In the genomic region with DNA sequence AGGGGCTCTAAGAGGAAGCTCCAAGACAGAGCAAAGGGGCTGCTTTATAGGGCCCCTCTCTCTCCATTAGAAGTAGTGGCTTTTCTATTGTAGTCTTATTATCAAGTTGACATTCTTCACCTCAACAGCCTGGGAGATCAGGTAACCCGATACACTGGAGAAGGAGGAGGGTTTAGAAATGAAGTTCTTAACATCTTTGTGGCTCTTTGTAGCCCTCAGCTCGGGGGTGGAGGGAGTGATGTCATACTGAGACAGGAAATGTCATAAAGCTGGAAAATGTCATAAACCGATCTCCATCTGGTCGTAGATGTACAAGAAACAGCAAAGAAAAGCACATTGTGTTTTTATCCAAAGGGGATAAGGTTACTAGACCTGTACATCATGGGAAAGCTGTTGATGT, we compare ENCODE assay signal across 1 cellular context.
TF ChIP-seq lines count a peak whose summit lies in the region.

No MANE protein-coding gene starts in this region.

TF ChIP-seq in HEK293, 187 proteins besides CTCF, POLR2A, EP300 and RAD21 (continued from another document and continues in another):
- TF ChIP-seq, protein P1, sequence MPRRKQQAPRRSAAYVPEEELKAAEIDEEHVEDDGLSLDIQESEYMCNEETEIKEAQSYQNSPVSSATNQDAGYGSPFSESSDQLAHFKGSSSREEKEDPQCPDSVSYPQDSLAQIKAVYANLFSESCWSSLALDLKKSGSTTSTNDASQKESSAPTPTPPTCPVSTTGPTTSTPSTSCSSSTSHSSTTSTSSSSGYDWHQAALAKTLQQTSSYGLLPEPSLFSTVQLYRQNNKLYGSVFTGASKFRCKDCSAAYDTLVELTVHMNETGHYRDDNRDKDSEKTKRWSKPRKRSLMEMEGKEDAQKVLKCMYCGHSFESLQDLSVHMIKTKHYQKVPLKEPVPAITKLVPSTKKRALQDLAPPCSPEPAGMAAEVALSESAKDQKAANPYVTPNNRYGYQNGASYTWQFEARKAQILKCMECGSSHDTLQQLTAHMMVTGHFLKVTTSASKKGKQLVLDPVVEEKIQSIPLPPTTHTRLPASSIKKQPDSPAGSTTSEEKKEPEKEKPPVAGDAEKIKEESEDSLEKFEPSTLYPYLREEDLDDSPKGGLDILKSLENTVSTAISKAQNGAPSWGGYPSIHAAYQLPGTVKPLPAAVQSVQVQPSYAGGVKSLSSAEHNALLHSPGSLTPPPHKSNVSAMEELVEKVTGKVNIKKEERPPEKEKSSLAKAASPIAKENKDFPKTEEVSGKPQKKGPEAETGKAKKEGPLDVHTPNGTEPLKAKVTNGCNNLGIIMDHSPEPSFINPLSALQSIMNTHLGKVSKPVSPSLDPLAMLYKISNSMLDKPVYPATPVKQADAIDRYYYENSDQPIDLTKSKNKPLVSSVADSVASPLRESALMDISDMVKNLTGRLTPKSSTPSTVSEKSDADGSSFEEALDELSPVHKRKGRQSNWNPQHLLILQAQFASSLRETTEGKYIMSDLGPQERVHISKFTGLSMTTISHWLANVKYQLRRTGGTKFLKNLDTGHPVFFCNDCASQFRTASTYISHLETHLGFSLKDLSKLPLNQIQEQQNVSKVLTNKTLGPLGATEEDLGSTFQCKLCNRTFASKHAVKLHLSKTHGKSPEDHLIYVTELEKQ (tag by site-specific recombination; IDR thresholded peaks at IDR 0.05; ENCODE audit: borderline replicate concordance) = no peak
- TF ChIP-seq, protein P2, sequence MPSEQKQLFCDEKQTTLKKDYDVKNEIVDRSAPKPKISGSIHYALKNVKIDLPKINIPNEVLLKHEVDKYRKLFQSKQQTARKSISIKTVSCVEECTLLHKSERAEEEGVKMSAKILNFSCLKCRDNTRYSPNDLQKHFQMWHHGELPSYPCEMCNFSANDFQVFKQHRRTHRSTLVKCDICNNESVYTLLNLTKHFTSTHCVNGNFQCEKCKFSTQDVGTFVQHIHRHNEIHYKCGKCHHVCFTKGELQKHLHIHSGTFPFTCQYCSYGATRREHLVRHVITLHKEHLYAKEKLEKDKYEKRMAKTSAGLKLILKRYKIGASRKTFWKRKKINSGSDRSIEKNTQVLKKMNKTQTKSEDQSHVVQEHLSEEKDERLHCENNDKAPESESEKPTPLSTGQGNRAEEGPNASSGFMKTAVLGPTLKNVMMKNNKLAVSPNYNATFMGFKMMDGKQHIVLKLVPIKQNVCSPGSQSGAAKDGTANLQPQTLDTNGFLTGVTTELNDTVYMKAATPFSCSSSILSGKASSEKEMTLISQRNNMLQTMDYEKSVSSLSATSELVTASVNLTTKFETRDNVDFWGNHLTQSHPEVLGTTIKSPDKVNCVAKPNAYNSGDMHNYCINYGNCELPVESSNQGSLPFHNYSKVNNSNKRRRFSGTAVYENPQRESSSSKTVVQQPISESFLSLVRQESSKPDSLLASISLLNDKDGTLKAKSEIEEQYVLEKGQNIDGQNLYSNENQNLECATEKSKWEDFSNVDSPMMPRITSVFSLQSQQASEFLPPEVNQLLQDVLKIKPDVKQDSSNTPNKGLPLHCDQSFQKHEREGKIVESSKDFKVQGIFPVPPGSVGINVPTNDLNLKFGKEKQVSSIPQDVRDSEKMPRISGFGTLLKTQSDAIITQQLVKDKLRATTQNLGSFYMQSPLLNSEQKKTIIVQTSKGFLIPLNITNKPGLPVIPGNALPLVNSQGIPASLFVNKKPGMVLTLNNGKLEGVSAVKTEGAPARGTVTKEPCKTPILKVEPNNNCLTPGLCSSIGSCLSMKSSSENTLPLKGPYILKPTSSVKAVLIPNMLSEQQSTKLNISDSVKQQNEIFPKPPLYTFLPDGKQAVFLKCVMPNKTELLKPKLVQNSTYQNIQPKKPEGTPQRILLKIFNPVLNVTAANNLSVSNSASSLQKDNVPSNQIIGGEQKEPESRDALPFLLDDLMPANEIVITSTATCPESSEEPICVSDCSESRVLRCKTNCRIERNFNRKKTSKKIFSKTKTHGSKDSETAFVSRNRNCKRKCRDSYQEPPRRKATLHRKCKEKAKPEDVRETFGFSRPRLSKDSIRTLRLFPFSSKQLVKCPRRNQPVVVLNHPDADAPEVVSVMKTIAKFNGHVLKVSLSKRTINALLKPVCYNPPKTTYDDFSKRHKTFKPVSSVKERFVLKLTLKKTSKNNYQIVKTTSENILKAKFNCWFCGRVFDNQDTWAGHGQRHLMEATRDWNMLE (tag by site-specific recombination; conservative IDR thresholded peaks at IDR 0.05; ENCODE audit: low read depth) = 0 out of 2 replicates have a peak, but pooled peaks have one; percentile 48
- TF ChIP-seq TCF7L2 (IDR thresholded peaks at IDR 0.05; ENCODE audit: borderline replicate concordance, low read depth, low read length) = no peak
- no peak for TF ChIP-seq ZNF10 (tag by site-specific recombination; IDR thresholded peaks at IDR 0.05)
- TF ChIP-seq ZNF184 (tag by site-specific recombination; IDR thresholded peaks at IDR 0.05) = 0 out of 2 replicates have a peak, but pooled peaks have one; percentile 12
- TF ChIP-seq, protein P3, sequence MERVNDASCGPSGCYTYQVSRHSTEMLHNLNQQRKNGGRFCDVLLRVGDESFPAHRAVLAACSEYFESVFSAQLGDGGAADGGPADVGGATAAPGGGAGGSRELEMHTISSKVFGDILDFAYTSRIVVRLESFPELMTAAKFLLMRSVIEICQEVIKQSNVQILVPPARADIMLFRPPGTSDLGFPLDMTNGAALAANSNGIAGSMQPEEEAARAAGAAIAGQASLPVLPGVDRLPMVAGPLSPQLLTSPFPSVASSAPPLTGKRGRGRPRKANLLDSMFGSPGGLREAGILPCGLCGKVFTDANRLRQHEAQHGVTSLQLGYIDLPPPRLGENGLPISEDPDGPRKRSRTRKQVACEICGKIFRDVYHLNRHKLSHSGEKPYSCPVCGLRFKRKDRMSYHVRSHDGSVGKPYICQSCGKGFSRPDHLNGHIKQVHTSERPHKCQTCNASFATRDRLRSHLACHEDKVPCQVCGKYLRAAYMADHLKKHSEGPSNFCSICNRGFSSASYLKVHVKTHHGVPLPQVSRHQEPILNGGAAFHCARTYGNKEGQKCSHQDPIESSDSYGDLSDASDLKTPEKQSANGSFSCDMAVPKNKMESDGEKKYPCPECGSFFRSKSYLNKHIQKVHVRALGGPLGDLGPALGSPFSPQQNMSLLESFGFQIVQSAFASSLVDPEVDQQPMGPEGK (tag by site-specific recombination; IDR thresholded peaks at IDR 0.05) = no peak
- no peak for TF ChIP-seq ZEB2 (tag by site-specific recombination; IDR thresholded peaks at IDR 0.05)
- no peak for TF ChIP-seq ZNF830 (tag by site-specific recombination; IDR thresholded peaks at IDR 0.05; ENCODE audit: low read depth)
- no peak for TF ChIP-seq ZBTB1 (tag by site-specific recombination; IDR thresholded peaks at IDR 0.05)
- TF ChIP-seq, protein P4, sequence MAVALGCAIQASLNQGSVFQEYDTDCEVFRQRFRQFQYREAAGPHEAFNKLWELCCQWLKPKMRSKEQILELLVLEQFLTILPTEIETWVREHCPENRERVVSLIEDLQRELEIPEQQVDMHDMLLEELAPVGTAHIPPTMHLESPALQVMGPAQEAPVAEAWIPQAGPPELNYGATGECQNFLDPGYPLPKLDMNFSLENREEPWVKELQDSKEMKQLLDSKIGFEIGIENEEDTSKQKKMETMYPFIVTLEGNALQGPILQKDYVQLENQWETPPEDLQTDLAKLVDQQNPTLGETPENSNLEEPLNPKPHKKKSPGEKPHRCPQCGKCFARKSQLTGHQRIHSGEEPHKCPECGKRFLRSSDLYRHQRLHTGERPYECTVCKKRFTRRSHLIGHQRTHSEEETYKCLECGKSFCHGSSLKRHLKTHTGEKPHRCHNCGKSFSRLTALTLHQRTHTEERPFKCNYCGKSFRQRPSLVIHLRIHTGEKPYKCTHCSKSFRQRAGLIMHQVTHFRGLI (tag by site-specific recombination; IDR thresholded peaks at IDR 0.05) = no peak
- TF ChIP-seq BCL11B (tag by site-specific recombination; IDR thresholded peaks at IDR 0.05; ENCODE audit: low read depth) = no peak
- TF ChIP-seq, protein P5, sequence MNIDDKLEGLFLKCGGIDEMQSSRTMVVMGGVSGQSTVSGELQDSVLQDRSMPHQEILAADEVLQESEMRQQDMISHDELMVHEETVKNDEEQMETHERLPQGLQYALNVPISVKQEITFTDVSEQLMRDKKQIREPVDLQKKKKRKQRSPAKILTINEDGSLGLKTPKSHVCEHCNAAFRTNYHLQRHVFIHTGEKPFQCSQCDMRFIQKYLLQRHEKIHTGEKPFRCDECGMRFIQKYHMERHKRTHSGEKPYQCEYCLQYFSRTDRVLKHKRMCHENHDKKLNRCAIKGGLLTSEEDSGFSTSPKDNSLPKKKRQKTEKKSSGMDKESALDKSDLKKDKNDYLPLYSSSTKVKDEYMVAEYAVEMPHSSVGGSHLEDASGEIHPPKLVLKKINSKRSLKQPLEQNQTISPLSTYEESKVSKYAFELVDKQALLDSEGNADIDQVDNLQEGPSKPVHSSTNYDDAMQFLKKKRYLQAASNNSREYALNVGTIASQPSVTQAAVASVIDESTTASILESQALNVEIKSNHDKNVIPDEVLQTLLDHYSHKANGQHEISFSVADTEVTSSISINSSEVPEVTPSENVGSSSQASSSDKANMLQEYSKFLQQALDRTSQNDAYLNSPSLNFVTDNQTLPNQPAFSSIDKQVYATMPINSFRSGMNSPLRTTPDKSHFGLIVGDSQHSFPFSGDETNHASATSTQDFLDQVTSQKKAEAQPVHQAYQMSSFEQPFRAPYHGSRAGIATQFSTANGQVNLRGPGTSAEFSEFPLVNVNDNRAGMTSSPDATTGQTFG (tag by site-specific recombination; IDR thresholded peaks at IDR 0.05; ENCODE audit: borderline replicate concordance) = no peak
- TF ChIP-seq ZNF391 (tag by site-specific recombination; IDR thresholded peaks at IDR 0.05; ENCODE audit: borderline replicate concordance, low read depth) = no peak
- TF ChIP-seq ZNF274 (IDR thresholded peaks at IDR 0.05; ENCODE audit: low read length) = no peak
- no peak for TF ChIP-seq ZNF274 (tag by site-specific recombination; IDR thresholded peaks at IDR 0.05; ENCODE audit: borderline replicate concordance)
- no peak for TF ChIP-seq ZNF350 (tag by site-specific recombination; IDR thresholded peaks at IDR 0.05)
- TF ChIP-seq, protein P6, sequence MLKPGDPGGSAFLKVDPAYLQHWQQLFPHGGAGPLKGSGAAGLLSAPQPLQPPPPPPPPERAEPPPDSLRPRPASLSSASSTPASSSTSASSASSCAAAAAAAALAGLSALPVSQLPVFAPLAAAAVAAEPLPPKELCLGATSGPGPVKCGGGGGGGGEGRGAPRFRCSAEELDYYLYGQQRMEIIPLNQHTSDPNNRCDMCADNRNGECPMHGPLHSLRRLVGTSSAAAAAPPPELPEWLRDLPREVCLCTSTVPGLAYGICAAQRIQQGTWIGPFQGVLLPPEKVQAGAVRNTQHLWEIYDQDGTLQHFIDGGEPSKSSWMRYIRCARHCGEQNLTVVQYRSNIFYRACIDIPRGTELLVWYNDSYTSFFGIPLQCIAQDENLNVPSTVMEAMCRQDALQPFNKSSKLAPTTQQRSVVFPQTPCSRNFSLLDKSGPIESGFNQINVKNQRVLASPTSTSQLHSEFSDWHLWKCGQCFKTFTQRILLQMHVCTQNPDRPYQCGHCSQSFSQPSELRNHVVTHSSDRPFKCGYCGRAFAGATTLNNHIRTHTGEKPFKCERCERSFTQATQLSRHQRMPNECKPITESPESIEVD (tag by site-specific recombination; IDR thresholded peaks at IDR 0.05) = 0 out of 2 replicates have a peak, but pooled peaks have one; percentile 9
- TF ChIP-seq ZNF629 (tag by site-specific recombination; IDR thresholded peaks at IDR 0.05) = peak; percentile 89
- TF ChIP-seq GLIS1 (tag by site-specific recombination; IDR thresholded peaks at IDR 0.05) = no peak
- TF ChIP-seq, protein P7, sequence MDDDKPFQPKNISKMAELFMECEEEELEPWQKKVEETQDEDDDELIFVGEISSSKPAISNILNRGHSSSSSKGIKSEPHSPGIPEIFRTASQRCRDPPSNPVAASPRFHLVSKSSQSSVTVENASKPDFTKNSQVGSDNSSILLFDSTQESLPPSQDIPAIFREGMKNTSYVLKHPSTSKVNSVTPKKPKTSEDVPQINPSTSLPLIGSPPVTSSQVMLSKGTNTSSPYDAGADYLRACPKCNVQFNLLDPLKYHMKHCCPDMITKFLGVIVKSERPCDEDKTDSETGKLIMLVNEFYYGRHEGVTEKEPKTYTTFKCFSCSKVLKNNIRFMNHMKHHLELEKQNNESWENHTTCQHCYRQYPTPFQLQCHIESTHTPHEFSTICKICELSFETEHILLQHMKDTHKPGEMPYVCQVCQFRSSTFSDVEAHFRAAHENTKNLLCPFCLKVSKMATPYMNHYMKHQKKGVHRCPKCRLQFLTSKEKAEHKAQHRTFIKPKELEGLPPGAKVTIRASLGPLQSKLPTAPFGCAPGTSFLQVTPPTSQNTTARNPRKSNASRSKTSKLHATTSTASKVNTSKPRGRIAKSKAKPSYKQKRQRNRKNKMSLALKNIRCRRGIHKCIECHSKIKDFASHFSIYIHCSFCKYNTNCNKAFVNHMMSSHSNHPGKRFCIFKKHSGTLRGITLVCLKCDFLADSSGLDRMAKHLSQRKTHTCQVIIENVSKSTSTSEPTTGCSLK (tag by site-specific recombination; IDR thresholded peaks at IDR 0.05) = no peak
- TF ChIP-seq ZNF548 (tag by site-specific recombination; IDR thresholded peaks at IDR 0.05) = no peak
- TF ChIP-seq YY2 (tag by site-specific recombination; IDR thresholded peaks at IDR 0.05) = no peak
- no peak for TF ChIP-seq ZSCAN16 (tag by site-specific recombination; IDR thresholded peaks at IDR 0.05)
- TF ChIP-seq, protein P8, sequence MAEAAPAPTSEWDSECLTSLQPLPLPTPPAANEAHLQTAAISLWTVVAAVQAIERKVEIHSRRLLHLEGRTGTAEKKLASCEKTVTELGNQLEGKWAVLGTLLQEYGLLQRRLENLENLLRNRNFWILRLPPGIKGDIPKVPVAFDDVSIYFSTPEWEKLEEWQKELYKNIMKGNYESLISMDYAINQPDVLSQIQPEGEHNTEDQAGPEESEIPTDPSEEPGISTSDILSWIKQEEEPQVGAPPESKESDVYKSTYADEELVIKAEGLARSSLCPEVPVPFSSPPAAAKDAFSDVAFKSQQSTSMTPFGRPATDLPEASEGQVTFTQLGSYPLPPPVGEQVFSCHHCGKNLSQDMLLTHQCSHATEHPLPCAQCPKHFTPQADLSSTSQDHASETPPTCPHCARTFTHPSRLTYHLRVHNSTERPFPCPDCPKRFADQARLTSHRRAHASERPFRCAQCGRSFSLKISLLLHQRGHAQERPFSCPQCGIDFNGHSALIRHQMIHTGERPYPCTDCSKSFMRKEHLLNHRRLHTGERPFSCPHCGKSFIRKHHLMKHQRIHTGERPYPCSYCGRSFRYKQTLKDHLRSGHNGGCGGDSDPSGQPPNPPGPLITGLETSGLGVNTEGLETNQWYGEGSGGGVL (tag by site-specific recombination; IDR thresholded peaks at IDR 0.05) = no peak; the same call in 1 of the 2 replicates
- TF ChIP-seq, protein P9, sequence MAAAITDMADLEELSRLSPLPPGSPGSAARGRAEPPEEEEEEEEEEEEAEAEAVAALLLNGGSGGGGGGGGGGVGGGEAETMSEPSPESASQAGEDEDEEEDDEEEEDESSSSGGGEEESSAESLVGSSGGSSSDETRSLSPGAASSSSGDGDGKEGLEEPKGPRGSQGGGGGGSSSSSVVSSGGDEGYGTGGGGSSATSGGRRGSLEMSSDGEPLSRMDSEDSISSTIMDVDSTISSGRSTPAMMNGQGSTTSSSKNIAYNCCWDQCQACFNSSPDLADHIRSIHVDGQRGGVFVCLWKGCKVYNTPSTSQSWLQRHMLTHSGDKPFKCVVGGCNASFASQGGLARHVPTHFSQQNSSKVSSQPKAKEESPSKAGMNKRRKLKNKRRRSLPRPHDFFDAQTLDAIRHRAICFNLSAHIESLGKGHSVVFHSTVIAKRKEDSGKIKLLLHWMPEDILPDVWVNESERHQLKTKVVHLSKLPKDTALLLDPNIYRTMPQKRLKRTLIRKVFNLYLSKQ (tag by site-specific recombination; IDR thresholded peaks at IDR 0.05; ENCODE audit: borderline replicate concordance) = no peak
- no peak for TF ChIP-seq SP3 (tag by site-specific recombination; IDR thresholded peaks at IDR 0.05)
- no peak for TF ChIP-seq ZNF23 (tag by site-specific recombination; IDR thresholded peaks at IDR 0.05; ENCODE audit: borderline replicate concordance)
- no peak for TF ChIP-seq ZNF311 (tag by site-specific recombination; IDR thresholded peaks at IDR 0.05; ENCODE audit: borderline replicate concordance)
- no peak for TF ChIP-seq ZNF558 (tag by site-specific recombination; IDR thresholded peaks at IDR 0.05)
- 0 out of 2 replicates have a peak, but pooled peaks have one; percentile 35 for TF ChIP-seq ZNF366 (tag by site-specific recombination; conservative IDR thresholded peaks at IDR 0.05)
